2 cellular contexts compared by ENCODE assay signal in genomic region chr10:32962541-32962940, GRCh38.
TF ChIP-seq lines count a peak whose summit lies in the region.

No MANE protein-coding gene starts in this region.

TF ChIP-seq in HepG2, 621 proteins besides CTCF, POLR2A, EP300 and RAD21:
- no peak for TF ChIP-seq CC2D1A (CRISPR knock-in tag; IDR thresholded peaks at IDR 0.05)
- no peak for TF ChIP-seq ZBTB44 (CRISPR knock-in tag; IDR thresholded peaks at IDR 0.05)
- no peak for TF ChIP-seq ZNF232 (CRISPR knock-in tag; IDR thresholded peaks at IDR 0.05; ENCODE audit: borderline replicate concordance)
- no peak for TF ChIP-seq RAD51 (IDR thresholded peaks at IDR 0.05; ENCODE audit: borderline replicate concordance)
- no peak for TF ChIP-seq NKX3-1 (CRISPR knock-in tag; IDR thresholded peaks at IDR 0.05)
- no peak for TF ChIP-seq PAF1 (CRISPR knock-in tag; IDR thresholded peaks at IDR 0.05)
- no peak for TF ChIP-seq NRL (CRISPR knock-in tag; IDR thresholded peaks at IDR 0.05; ENCODE audit: borderline replicate concordance)
- no peak for TF ChIP-seq AFF4 (CRISPR knock-in tag; IDR thresholded peaks at IDR 0.05)
- TF ChIP-seq ZNF143 (CRISPR knock-in tag; IDR thresholded peaks at IDR 0.05): no peak
- no peak for TF ChIP-seq BCL3 (CRISPR knock-in tag; IDR thresholded peaks at IDR 0.05)
- TF ChIP-seq ZNF576 (CRISPR knock-in tag; IDR thresholded peaks at IDR 0.05): no peak
- no peak for TF ChIP-seq NFRKB (IDR thresholded peaks at IDR 0.05)
- TF ChIP-seq MLXIP (CRISPR knock-in tag; IDR thresholded peaks at IDR 0.05; ENCODE audit: borderline replicate concordance): no peak
- no peak for TF ChIP-seq TARDBP (CRISPR knock-in tag; IDR thresholded peaks at IDR 0.05)

TF ChIP-seq in H1, 55 proteins besides CTCF, POLR2A, EP300 and RAD21:
- TF ChIP-seq TAF1 (IDR thresholded peaks at IDR 0.05; ENCODE audit: low read depth, low read length) (no peak), CBX8 (IDR thresholded peaks at IDR 0.05; ENCODE audit: borderline replicate concordance, low read depth, low read length) (no peak), CTBP2 (IDR thresholded peaks at IDR 0.05; ENCODE audit: borderline replicate concordance, insufficient read depth, insufficient read length, low read length) (no peak), CHD7 (IDR thresholded peaks at IDR 0.05; ENCODE audit: insufficient replicate concordance, low read length) (no peak), TEAD4 (IDR thresholded peaks at IDR 0.05; ENCODE audit: low read depth, low read length) (no peak), MAX (IDR thresholded peaks at IDR 0.05) (no peak), FOSL1 (IDR thresholded peaks at IDR 0.05; ENCODE audit: insufficient read depth, low read depth, low read length) (no peak), BRCA1 (IDR thresholded peaks at IDR 0.05; ENCODE audit: low read depth, low read length) (no peak), CBX5 (IDR thresholded peaks at IDR 0.05; ENCODE audit: low read depth, low read length) (no peak), BACH1 (IDR thresholded peaks at IDR 0.05; ENCODE audit: low read length) (no peak), SP4 (IDR thresholded peaks at IDR 0.05; ENCODE audit: low read length) (no peak), SIN3A (conservative IDR thresholded peaks at IDR 0.05 in 1 of 2, IDR thresholded peaks at IDR 0.05 in 1 of 2; ENCODE audit: low read depth in 1 of 2, low read length in 2 of 2) (no peak), RXRA (IDR thresholded peaks at IDR 0.05; ENCODE audit: insufficient read depth, low read depth, low read length) (no peak)
